ENCODE assay signal across 8 cellular contexts in the genomic region with DNA sequence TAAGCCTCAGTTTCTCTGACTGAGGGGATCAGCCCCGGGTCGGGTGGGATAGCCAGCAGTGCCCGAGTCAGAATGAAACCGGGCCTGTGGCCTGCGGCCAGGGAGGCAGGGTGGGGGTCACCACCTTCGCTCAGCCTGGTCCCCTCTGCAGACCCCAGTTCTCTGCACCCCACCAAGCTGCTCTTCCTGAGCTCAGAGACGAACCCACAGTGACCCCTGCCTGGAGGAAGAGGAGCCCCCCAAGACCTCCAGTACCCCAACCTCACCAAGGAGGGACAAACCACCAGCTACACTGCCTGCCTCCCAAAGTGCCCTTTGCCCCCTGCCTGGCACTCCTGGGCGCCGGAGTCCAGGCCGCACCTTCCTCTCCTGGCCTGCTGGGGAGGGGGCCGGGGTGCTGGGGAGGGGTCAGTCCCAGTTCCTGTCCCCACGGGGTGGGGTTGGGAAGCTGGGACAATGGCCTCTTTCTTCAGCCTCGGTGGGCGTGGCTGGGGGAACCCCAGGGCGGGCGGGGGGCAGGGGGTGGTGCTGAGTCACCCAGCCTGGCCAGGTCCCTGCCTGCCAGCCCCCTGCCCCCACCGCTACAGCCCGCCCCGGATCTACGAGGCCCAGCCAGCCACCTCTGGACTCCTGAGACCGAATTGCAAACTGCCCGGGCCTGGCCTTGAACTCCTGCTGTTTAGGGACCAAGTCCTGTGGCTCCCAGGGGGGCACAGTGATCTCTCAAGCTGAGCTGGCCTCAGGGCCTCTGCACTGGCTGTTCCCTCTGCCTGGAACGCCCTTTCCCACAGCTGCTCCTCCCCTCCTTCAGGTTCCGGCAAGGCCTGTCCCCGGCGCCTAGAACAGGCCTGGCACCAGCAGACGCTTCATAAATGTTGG. TPM values are rescaled to one million over a fixed set of nuclear protein-coding genes. Genes with fewer than 3 reads are reported as not detected.
DNase-seq lines count a peak whose midpoint lies in the region; ATAC-seq, FAIRE-seq and TF ChIP-seq lines count a peak whose summit lies in the region.

No MANE protein-coding gene starts in this region.

- intact Hi-C loops in GM12878 (cut with micrococcal nuclease; ENCODE audit: unreplicated experiment) (no loop called here), left lung (cut with DNase I) (no loop called here)
- intact Hi-C loops in activated T-helper 1 cell treated with anti-CD3 and anti-CD28 coated beads, Interleukin-12 subunit alpha, Interleukin-12 subunit beta, Interleukin-2, Interleukin-4 antibody, amounts not matched to agents 30 ng/mL and 10 ng/mL and 1 ng/mL, durations not matched to agents 14 hours and 24 hours and 36 hours (cut with micrococcal nuclease): no loop called here

- H3K4me3 ChIP-seq in GM12878 (no peak overlapping the region), left lung (peak overlapping the region in 1 of 2 donors; percentile 17)

- H3K27ac Mint-ChIP-seq in IgD-negative memory B cell: peak overlapping the region; percentile 59 to 82 (median 78)
- no peak overlapping the region for H3K27ac Mint-ChIP-seq in activated T-helper 1 cell treated with anti-CD3 and anti-CD28 coated beads, Interleukin-12 subunit alpha, Interleukin-12 subunit beta, Interleukin-2, Interleukin-4 antibody, amounts not matched to agents 30 ng/mL and 10 ng/mL and 1 ng/mL, durations not matched to agents 14 hours and 24 hours and 36 hours

- H3K9ac ChIP-seq in GM12878 (ENCODE audit: control insufficient read depth, insufficient read depth, low read length): no peak overlapping the region

- H3K36me3 Mint-ChIP-seq in IgD-negative memory B cell: peaks cover 5% of the 10 kb centered on the region
- H3K36me3 Mint-ChIP-seq in activated T-helper 1 cell treated with anti-CD3 and anti-CD28 coated beads, Interleukin-12 subunit alpha, Interleukin-12 subunit beta, Interleukin-2, Interleukin-4 antibody, amounts not matched to agents 30 ng/mL and 10 ng/mL and 1 ng/mL, durations not matched to agents 14 hours and 24 hours and 36 hours (ENCODE audit: low read depth): peaks cover 31% of the 10 kb centered on the region

- ATAC-seq in GM12878: peak; percentile 12; the same call in 2 of the 3 replicates
- peak; percentile 56 for ATAC-seq in left lung
- ATAC-seq in GM21825 (IDR thresholded peaks at IDR 0.05; ENCODE audit: unreplicated experiment): no peak
- no peak for ATAC-seq in GM18868 (IDR thresholded peaks at IDR 0.05; ENCODE audit: unreplicated experiment)

- H3K79me2 ChIP-seq in GM12878 (ENCODE audit: control insufficient read depth, insufficient read depth, low read length): peaks cover 50% of the 10 kb centered on the region

- no peak for TF ChIP-seq EP300 in GM12878 (IDR thresholded peaks at IDR 0.05; ENCODE audit: borderline replicate concordance in 1 of 2, control insufficient read depth in 1 of 2, low read depth in 2 of 2, low read length in 2 of 2)

- no peak overlapping the region for H3K27ac ChIP-seq in GM12878 (ENCODE audit: control insufficient read depth, insufficient read depth)
- H3K27ac ChIP-seq in left lung: peak overlapping the region in 1 of 2 donors; percentile 80
- H3K27ac ChIP-seq in temporal lobe (ENCODE audit: low read depth, low read length): peak overlapping the region; percentile 67

- POLR2A ChIA-PET in GM12878 (lab: Charles Lee): interaction anchor here (0.6 kb wide), 1 partner anchor 48 kb away, joined by 3 read pairs; no protein-coding TSS in a partner anchor
- POLR2A ChIA-PET in HEK293T (lab: Yijun Ruan, JAX): no interaction called here

- H3K4me1 Mint-ChIP-seq in IgD-negative memory B cell: peaks cover 8 to 27% (median 23%) of the 10 kb centered on the region in 3 donors
- peaks cover 23% of the 10 kb centered on the region for H3K4me1 Mint-ChIP-seq in activated T-helper 1 cell treated with anti-CD3 and anti-CD28 coated beads, Interleukin-12 subunit alpha, Interleukin-12 subunit beta, Interleukin-2, Interleukin-4 antibody, amounts not matched to agents 30 ng/mL and 10 ng/mL and 1 ng/mL, durations not matched to agents 14 hours and 24 hours and 36 hours (ENCODE audit: low read depth)

- no peak overlapping the region for H2AFZ ChIP-seq in GM12878 (ENCODE audit: control insufficient read depth, low read depth, low read length)

- TF ChIP-seq RAD21 in GM12878 (IDR thresholded peaks at IDR 0.05; ENCODE audit: insufficient read depth, low read depth, low read length): no peak

- H3K36me3 ChIP-seq in GM12878 (ENCODE audit: control insufficient read depth in 2 of 2, insufficient read depth in 2 of 2, low read length in 1 of 2) (peaks cover 27 to 52% of the 10 kb centered on the region in 2 experiments), left lung (peaks cover 0 to 74% of the 10 kb centered on the region in 2 donors)

- H3K9me3 ChIP-seq in GM12878 (replicated peaks; ENCODE audit: control insufficient read depth, insufficient read depth, low read length) (no peaks in the 10 kb centered on the region), left lung (no peaks in the 10 kb centered on the region)

- H3K4me1 ChIP-seq in GM12878 (ENCODE audit: control insufficient read depth, insufficient read depth, low read length): 0 out of 2 replicates have a peak, but pooled peaks cover 2% of the 10 kb centered on the region
- H3K4me1 ChIP-seq in left lung: peaks cover 7 to 58% of the 10 kb centered on the region in 2 donors

- no peaks in the 10 kb centered on the region for H3K27me3 Mint-ChIP-seq in IgD-negative memory B cell
- H3K27me3 Mint-ChIP-seq in activated T-helper 1 cell treated with anti-CD3 and anti-CD28 coated beads, Interleukin-12 subunit alpha, Interleukin-12 subunit beta, Interleukin-2, Interleukin-4 antibody, amounts not matched to agents 30 ng/mL and 10 ng/mL and 1 ng/mL, durations not matched to agents 14 hours and 24 hours and 36 hours (ENCODE audit: insufficient read depth): no peaks in the 10 kb centered on the region

- H3K27me3 ChIP-seq in GM12878 (replicated peaks in 1 of 2; ENCODE audit: control insufficient read depth in 2 of 2, insufficient read depth in 2 of 2, low read length in 1 of 2): no peaks in the 10 kb centered on the region
- H3K27me3 ChIP-seq in left lung: no peaks in the 10 kb centered on the region

- DNase-seq in GM12878 (ENCODE audit: low read depth, low spot score) (no peak), left lung (peak in 1 of 2 donors; percentile 86), HEK293T (ENCODE audit: extremely low spot score) (no peak)
- no peak for DNase-seq in activated T-helper 1 cell treated with anti-CD3 and anti-CD28 coated beads, Interleukin-12 subunit alpha, Interleukin-12 subunit beta, Interleukin-2, Interleukin-4 antibody, amounts not matched to agents 30 ng/mL and 10 ng/mL and 1 ng/mL, durations not matched to agents 14 hours and 24 hours and 36 hours (ENCODE audit: low spot score)

- no peak for FAIRE-seq in GM12878 (lab: Jason Lieb, UNC)

- RAD21 ChIA-PET in GM12878 (lab: Charles Lee; ENCODE audit: unreplicated experiment): no interaction called here

- TF ChIP-seq POLR2A in GM12878 (IDR thresholded peaks at IDR 0.05; ENCODE audit: low read depth, low read length): no peak

- CTCF ChIA-PET in GM12878 (lab: Yijun Ruan, JAX) (no interaction called here), HEK293T (lab: Yijun Ruan, JAX) (no interaction called here)

- H3K4me2 ChIP-seq in GM12878 (ENCODE audit: control insufficient read depth, insufficient read depth): no peak overlapping the region; the same call in 1 of the 2 replicates

- BruUV-seq in GM12878 (replicated peaks; lab: Mats Ljungman, UMichigan): no TSS peak

- SMC1A ChIA-PET in GM12878 (lab: Charles Lee; ENCODE audit: uncharacterized antibody, unreplicated experiment): interaction anchor here (0.6 kb wide), 1 partner anchor 55 kb away, joined by 3 read pairs; no protein-coding TSS in a partner anchor

- peak overlapping the region; percentile 30 to 88 (median 65) for H3K4me3 Mint-ChIP-seq in IgD-negative memory B cell
- H3K4me3 Mint-ChIP-seq in activated T-helper 1 cell treated with anti-CD3 and anti-CD28 coated beads, Interleukin-12 subunit alpha, Interleukin-12 subunit beta, Interleukin-2, Interleukin-4 antibody, amounts not matched to agents 30 ng/mL and 10 ng/mL and 1 ng/mL, durations not matched to agents 14 hours and 24 hours and 36 hours: no peak overlapping the region

- peaks cover 13% of the 10 kb centered on the region; the same call in 1 of the 2 replicates for H4K20me1 ChIP-seq in GM12878 (ENCODE audit: control insufficient read depth, insufficient read depth)

- 20% methylated on average over 27 of the region's 27 CpGs for WGBS in GM12878 (ENCODE audit: insufficient coverage, insufficient replicate concordance, low lambda C conversion rate, missing lambda C conversion rate)

- TF ChIP-seq CTCF in GM12878 (IDR thresholded peaks at IDR 0.05 in 2 of 3, conservative IDR thresholded peaks at IDR 0.05 in 1 of 3; ENCODE audit: control insufficient read depth in 2 of 3, extremely low read depth in 1 of 3, insufficient read depth in 1 of 3, low read depth in 3 of 3, low read length in 3 of 3) (no peak), left lung (IDR thresholded peaks at IDR 0.05) (no peak)

- no peaks in the 10 kb centered on the region for H3K9me3 Mint-ChIP-seq in IgD-negative memory B cell
- no peaks in the 10 kb centered on the region for H3K9me3 Mint-ChIP-seq in activated T-helper 1 cell treated with anti-CD3 and anti-CD28 coated beads, Interleukin-12 subunit alpha, Interleukin-12 subunit beta, Interleukin-2, Interleukin-4 antibody, amounts not matched to agents 30 ng/mL and 10 ng/mL and 1 ng/mL, durations not matched to agents 14 hours and 24 hours and 36 hours

- in situ Hi-C loops in GM12878 (cut with MboI): no loop called here

RNA-seq across cellular contexts. Expression of gene ZBTB7A, which starts 14.3 kb away (rescaled TPM):
- 75.7 TPM for polyA plus RNA-seq in IgD-negative memory B cell
- total RNA-seq in GM12878 (2013; cell fraction: nucleolus; rRNA removed): 20.9 and 24.8 TPM in 2 replicates
- total RNA-seq in GM12878 (2014; rRNA removed): 10.6 and 15.9 TPM in 2 replicates
- total RNA-seq in GM12878 (2014; rRNA removed; fragmentation: Illumina TruSeq; extraction: Trizol): 3.2 TPM in 2 replicates
- 40.0 and 42.4 TPM in 2 replicates for total RNA-seq in GM12878 (2021)
- polyA plus RNA-seq in GM12878 (2011; ENCODE audit: low read depth): 2.2 TPM
- 0.84 and 2.5 TPM in 2 replicates for polyA plus RNA-seq in GM12878 (2011; rRNA removed)
- polyA plus RNA-seq in GM12878 (2011; cell fraction: cytosol; rRNA removed): 4.5 and 7.6 TPM in 2 replicates
- polyA plus RNA-seq in GM12878 (2011; cell fraction: nucleus; rRNA removed): 12.8 and 18.3 TPM in 2 replicates
- polyA plus RNA-seq in GM12878 (2012): 14.1 and 15.9 TPM in 2 replicates
- 4.1 and 5.9 TPM in 2 replicates for polyA plus RNA-seq in GM12878 (2014; fragmentation: Illumina TruSeq; extraction: Trizol)
- polyA plus RNA-seq in GM12878 (2014; fragmentation: Nextera tagmentation; extraction: Ambion mirVana): under 1 TPM; 0.26 to 0.73 TPM
- 16.2 and 22.2 TPM in 2 replicates for polyA plus RNA-seq in GM12878 (2014; rRNA removed)
- polyA plus RNA-seq in GM12878 (2016; fragmentation: Nextera tagmentation; extraction: Ambion mirVana): 10 to 100 TPM in 1 of 2 experiments, 1 to 10 TPM in 1; 2.0 to 10.1 TPM
- 3.6 and 6.5 TPM in 2 replicates for polyA minus RNA-seq in GM12878 (2011; rRNA and poly(A)+ RNA removed)
- 12.4 and 12.8 TPM in 2 replicates for polyA minus RNA-seq in GM12878 (2011; cell fraction: cytosol; rRNA and poly(A)+ RNA removed)
- polyA minus RNA-seq in GM12878 (2011; cell fraction: nucleus; rRNA and poly(A)+ RNA removed): 3.6 and 4.7 TPM in 2 replicates
- total RNA-seq in left lung: 10 to 100 TPM; 38.8 to 49.5 TPM
- 2.7 TPM for total RNA-seq in temporal lobe
- 37.1 and 41.3 TPM in 2 replicates for total RNA-seq in activated T-helper 1 cell treated with anti-CD3 and anti-CD28 coated beads, Interleukin-12 subunit alpha, Interleukin-12 subunit beta, Interleukin-2, Interleukin-4 antibody, amounts not matched to agents 30 ng/mL and 10 ng/mL and 1 ng/mL, durations not matched to agents 14 hours and 24 hours and 36 hours

RNA-seq across cellular contexts. Expression of gene PIAS4, which starts 44.8 kb away (rescaled TPM):
- polyA plus RNA-seq in IgD-negative memory B cell: 8.9 TPM
- 20.6 and 22.2 TPM in 2 replicates for total RNA-seq in GM12878 (2013; cell fraction: nucleolus; rRNA removed)
- total RNA-seq in GM12878 (2014; rRNA removed): 17.8 and 22.0 TPM in 2 replicates
- 5.7 and 10.6 TPM in 2 replicates for total RNA-seq in GM12878 (2014; rRNA removed; fragmentation: Illumina TruSeq; extraction: Trizol)
- 23.2 and 25.1 TPM in 2 replicates for total RNA-seq in GM12878 (2021)
- polyA plus RNA-seq in GM12878 (2011; ENCODE audit: low read depth): 12.1 TPM
- polyA plus RNA-seq in GM12878 (2011; rRNA removed): 2.7 and 7.7 TPM in 2 replicates
- polyA plus RNA-seq in GM12878 (2011; cell fraction: cytosol; rRNA removed): 11.0 and 13.0 TPM in 2 replicates
- polyA plus RNA-seq in GM12878 (2011; cell fraction: nucleus; rRNA removed): 16.1 and 32.0 TPM in 2 replicates
- polyA plus RNA-seq in GM12878 (2012): 15.2 and 24.4 TPM in 2 replicates
- 5.4 and 9.6 TPM in 2 replicates for polyA plus RNA-seq in GM12878 (2014; fragmentation: Illumina TruSeq; extraction: Trizol)
- under 1 TPM; 0.13 to 0.40 TPM for polyA plus RNA-seq in GM12878 (2014; fragmentation: Nextera tagmentation; extraction: Ambion mirVana)
- 17.9 and 23.1 TPM in 2 replicates for polyA plus RNA-seq in GM12878 (2014; rRNA removed)
- 10 to 100 TPM; 12.0 to 13.5 TPM for polyA plus RNA-seq in GM12878 (2016; fragmentation: Nextera tagmentation; extraction: Ambion mirVana)
- polyA minus RNA-seq in GM12878 (2011; rRNA and poly(A)+ RNA removed): 4.2 and 14.1 TPM in 2 replicates
- polyA minus RNA-seq in GM12878 (2011; cell fraction: cytosol; rRNA and poly(A)+ RNA removed): 4.5 and 4.8 TPM in 2 replicates
- polyA minus RNA-seq in GM12878 (2011; cell fraction: nucleus; rRNA and poly(A)+ RNA removed): 14.3 and 19.8 TPM in 2 replicates
- total RNA-seq in left lung: 10 to 100 TPM; 24.3 to 26.9 TPM
- total RNA-seq in temporal lobe: 12.8 TPM
- 37.6 and 41.0 TPM in 2 replicates for total RNA-seq in activated T-helper 1 cell treated with anti-CD3 and anti-CD28 coated beads, Interleukin-12 subunit alpha, Interleukin-12 subunit beta, Interleukin-2, Interleukin-4 antibody, amounts not matched to agents 30 ng/mL and 10 ng/mL and 1 ng/mL, durations not matched to agents 14 hours and 24 hours and 36 hours

Comparison
In these comparisons a context has a peak if more than half of its experiments do, and no peak if none do; other contexts are left out.
1. ATAC-seq: peak in GM12878 (single experiment) and left lung (single experiment); none in GM21825 (single experiment) and GM18868 (single experiment).